Comparison of ENCODE assay signal across 8 cellular contexts in genomic region chr20:62182469-62183425, GRCh38. TPM values are rescaled to one million over a fixed set of nuclear protein-coding genes. Genes with fewer than 3 reads are reported as not detected.
DNase-seq lines count a peak whose midpoint lies in the region; ATAC-seq and TF ChIP-seq lines count a peak whose summit lies in the region.

MTG2 (plus strand) TSS chr20:62183028; CDS start chr20:62193421, 10,393 bp downstream.

- H3K27me3 ChIP-seq in Peyer's patch (no peaks in the 10 kb centered on the region), esophagus muscularis mucosa (no peaks in the 10 kb centered on the region), muscle layer of duodenum (ENCODE audit: low read depth, low read length) (no peaks in the 10 kb centered on the region)

- ATAC-seq in GM21825 (IDR thresholded peaks at IDR 0.05; ENCODE audit: unreplicated experiment), result peak; percentile 91

- peak within 1 kb of the TSS; percentile 74 to 94 (median 89) for H3K4me3 ChIP-seq in Peyer's patch
- H3K4me3 ChIP-seq in esophagus muscularis mucosa, result peak within 1 kb of the TSS; percentile 87 to 96 (median 88)
- peak within 1 kb of the TSS; percentile 90 to 99 for H3K4me3 ChIP-seq in muscle layer of duodenum (ENCODE audit: low read depth in 1 of 2, low read length in 2 of 2)

- TF ChIP-seq POLR2A in Peyer's patch (IDR thresholded peaks at IDR 0.05), result peak; percentile 88 to 92
- TF ChIP-seq POLR2A in esophagus muscularis mucosa (IDR thresholded peaks at IDR 0.05; ENCODE audit: low read depth), result peak; percentile 86

- H3K9me3 ChIP-seq in KOPT-K1 (ENCODE audit: insufficient read depth, low read length, poor library complexity, severe bottlenecking) (no peaks in the 10 kb centered on the region), Peyer's patch (no peaks in the 10 kb centered on the region), esophagus muscularis mucosa (no peaks in the 10 kb centered on the region), muscle layer of duodenum (ENCODE audit: control insufficient read depth in 1 of 2, low read length in 2 of 2) (no peaks in the 10 kb centered on the region)

- no peak for TF ChIP-seq EP300 in esophagus muscularis mucosa (IDR thresholded peaks at IDR 0.05)

- TF ChIP-seq CTCF in Peyer's patch (IDR thresholded peaks at IDR 0.05) (peak in 3 of 6 experiments; percentile 1 to 30 (median 12)), esophagus muscularis mucosa (IDR thresholded peaks at IDR 0.05) (peak in 2 of 3 experiments; percentile 22 to 25)

- DNase-seq in DMS79 (lab: John Stamatoyannopoulos, UW) (peak; percentile 88), Peyer's patch (peak; percentile 93 to 98 (median 95)), esophagus muscularis mucosa (ENCODE audit: extremely low spot score) (peak; percentile 98)
- peak; percentile 95 for DNase-seq in activated T-cell treated with anti-CD3 and anti-CD28 coated beads, Interleukin-2, amount 50 U/mL, for 48 hours
- DNase-seq in stimulated activated CD8-positive, alpha-beta memory T cell treated with anti-CD3 and anti-CD28 coated beads, Interleukin-7, amount 100 ng/mL, for 24 hours (ENCODE audit: low read depth), result peak; percentile 89

- intact Hi-C loops in esophagus muscularis mucosa (cut with DNase I), result no loop called here

- H3K36me3 ChIP-seq in KOPT-K1 (ENCODE audit: insufficient read depth, low read length), result peaks cover 13% of the 10 kb centered on the region; the same call in 1 of the 2 replicates
- H3K36me3 ChIP-seq in Peyer's patch, result peaks cover 0 to 11% (median 0%) of the 10 kb centered on the region in 3 donors
- H3K36me3 ChIP-seq in esophagus muscularis mucosa, result peaks cover 0 to 16% (median 14%) of the 10 kb centered on the region in 4 donors
- H3K36me3 ChIP-seq in muscle layer of duodenum (ENCODE audit: control insufficient read depth in 1 of 2, insufficient read depth in 2 of 2, low read length in 2 of 2), result peaks cover 0 to 8% of the 10 kb centered on the region in 2 donors

- H3K27ac ChIP-seq in KOPT-K1 (ENCODE audit: low read depth, low read length, poor library complexity, severe bottlenecking) (peak within 1 kb of the TSS; percentile 91), Peyer's patch (peak within 1 kb of the TSS; percentile 91 to 96 (median 94)), esophagus muscularis mucosa (replicated peaks in 1 of 4) (peak within 1 kb of the TSS; percentile 91 to 98 (median 96)), muscle layer of duodenum (ENCODE audit: low read length) (peak within 1 kb of the TSS; percentile 79)

- H3K4me1 ChIP-seq in Peyer's patch (peaks cover 0 to 19% (median 4%) of the 10 kb centered on the region in 4 donors), esophagus muscularis mucosa (peaks cover 18 to 44% (median 32%) of the 10 kb centered on the region in 4 donors), muscle layer of duodenum (ENCODE audit: control insufficient read depth in 1 of 2, insufficient read depth in 2 of 2, low read length in 2 of 2) (peaks cover 0 to 19% of the 10 kb centered on the region in 2 donors)

- 0% methylated on average over 6 of the region's 96 CpGs for WGBS in esophagus muscularis mucosa

RNA-seq across cellular contexts. Expression of gene MTG2, which starts in this region (rescaled TPM):
- total RNA-seq in Peyer's patch (10 to 100 TPM; 23.1 to 62.2 (median 31.6) TPM), esophagus muscularis mucosa (10 to 100 TPM; 21.6 to 26.5 (median 26.0) TPM)

Comparison
In these comparisons a context has a peak if more than half of its experiments do, and no peak if none do; other contexts are left out.
1. Peak in every context shown above with its lines: DNase-seq, ATAC-seq, H3K4me3 ChIP-seq and H3K27ac ChIP-seq.